8 cellular contexts compared by ENCODE assay signal in genomic region chr3:15303216-15303615, GRCh38.
"Had no signal": no experiment of that assay in that cellular context is flagged by ENCODE, and none has a peak within 500 bp of the region (broad histone marks: within the 10 kb centered on the region; RNA-seq: fewer than 3 reads in every experiment).

No MANE protein-coding gene starts in this region.

- H3K4me3 Mint-ChIP-seq: activated CD8-positive, alpha-beta T cell treated with anti-CD3 and anti-CD28 coated beads, Interleukin-2, amount 10 ng/mL, durations not matched to agents 7 days and 5 days had no signal

- DNase-seq: activated CD4-positive, alpha-beta T cell treated with anti-CD3 and anti-CD28 coated beads for 1 hour; activated CD8-positive, alpha-beta T cell treated with anti-CD3 and anti-CD28 coated beads, Interleukin-2, amount 10 ng/mL, durations not matched to agents 7 days and 5 days; activated effector memory CD4-positive, alpha-beta T cell treated with anti-CD3 and anti-CD28 coated beads, Interleukin-2, amount 50 U/mL, for 16 hours; colonic mucosa; effector CD4-positive, alpha-beta T cell; nucleus accumbens; right cardiac atrium had no signal

- ATAC-seq: activated CD8-positive, alpha-beta T cell treated with anti-CD3 and anti-CD28 coated beads, Interleukin-2, amount 10 ng/mL, durations not matched to agents 7 days and 5 days; gastroesophageal sphincter had no signal
